In the genomic region with DNA sequence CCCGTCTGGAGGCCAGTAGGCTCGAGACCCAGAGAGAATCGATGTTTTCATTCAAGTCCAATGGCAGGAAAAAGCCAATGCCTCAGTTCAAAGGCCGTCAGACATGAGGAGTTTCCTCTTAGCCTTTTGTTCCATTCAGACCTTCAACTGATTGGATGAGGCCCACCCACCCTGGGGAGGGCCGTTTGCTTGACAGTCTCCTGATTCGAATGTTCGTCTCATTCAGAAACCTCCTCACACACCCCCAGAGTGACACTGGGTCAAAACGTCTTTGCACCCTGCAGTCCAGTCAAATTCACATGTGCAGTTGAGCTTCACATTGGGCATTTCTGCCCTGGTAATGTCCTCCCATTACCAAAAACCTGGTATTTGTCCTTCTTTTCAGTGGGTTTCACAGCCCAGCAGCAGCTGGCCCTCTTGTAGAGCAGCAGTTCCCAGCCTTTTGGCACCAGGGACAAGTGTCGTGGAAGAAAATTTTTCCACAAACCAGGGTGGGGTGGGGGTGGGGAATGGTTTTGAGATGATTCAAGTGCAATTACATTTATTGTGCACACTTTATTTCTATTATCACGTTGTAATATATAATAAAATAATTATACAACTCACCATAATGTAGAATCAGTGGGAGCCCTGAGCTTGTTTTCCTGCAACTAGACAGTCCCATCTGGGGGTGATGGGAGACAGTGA, we compare ENCODE assay signal across 17 cellular contexts. TPM values are rescaled to one million over a fixed set of nuclear protein-coding genes. Genes with fewer than 3 reads are reported as not detected.
"Had no signal": no experiment of that assay in that cellular context is flagged by ENCODE, and none has a peak within 500 bp of the region (broad histone marks: within the 10 kb centered on the region; RNA-seq: fewer than 3 reads in every experiment).

No MANE protein-coding gene starts in this region.

- H3K79me2 ChIP-seq: hepatocyte had no signal

- H3K27me3 Mint-ChIP-seq: activated naive CD4-positive, alpha-beta T cell treated with anti-CD3 and anti-CD28 coated beads, Interleukin-2, amount 50 U/mL, for 24 hours had no signal

- H3K9me3 Mint-ChIP-seq: activated naive CD4-positive, alpha-beta T cell treated with anti-CD3 and anti-CD28 coated beads, Interleukin-2, amount 50 U/mL, for 24 hours had no signal

- ATAC-seq: body of pancreas, left lung, psoas muscle, SK-N-SH treated with all-trans-retinoic acid at 6 μM for 48 hours, upper lobe of right lung had no signal

- H3K27ac Mint-ChIP-seq: activated naive CD4-positive, alpha-beta T cell treated with anti-CD3 and anti-CD28 coated beads, Interleukin-2, amount 50 U/mL, for 24 hours had no signal

- H2AFZ ChIP-seq: hepatocyte had no signal

- H3K4me2 ChIP-seq: hepatocyte had no signal

- H3K36me3 Mint-ChIP-seq: activated naive CD4-positive, alpha-beta T cell treated with anti-CD3 and anti-CD28 coated beads, Interleukin-2, amount 50 U/mL, for 24 hours had no signal

- H3K4me3 ChIP-seq: body of pancreas, colonic mucosa, esophagus muscularis mucosa, hepatocyte, left lung, psoas muscle, right lobe of liver, spleen, stomach, testis, upper lobe of right lung had no signal

- H3K4me3 Mint-ChIP-seq: activated naive CD4-positive, alpha-beta T cell treated with anti-CD3 and anti-CD28 coated beads, Interleukin-2, amount 50 U/mL, for 24 hours had no signal

- H3K9me3 ChIP-seq: body of pancreas, colonic mucosa, esophagus muscularis mucosa, left lung, psoas muscle, right lobe of liver, spleen, stomach, testis, upper lobe of right lung had no signal

- H3K27ac ChIP-seq: body of pancreas, colonic mucosa, esophagus muscularis mucosa, hepatocyte, left lung, psoas muscle, right lobe of liver, spleen, stomach, testis, upper lobe of right lung, WERI-Rb-1 had no signal

- H3K4me1 ChIP-seq: left lung, psoas muscle, right lobe of liver, upper lobe of right lung had no signal

- DNase-seq: activated CD8-positive, alpha-beta memory T cell treated with anti-CD3 and anti-CD28 coated beads for 24 hours; body of pancreas; colonic mucosa; left lung; right lobe of liver; testis; upper lobe of right lung had no signal

- H3K36me3 ChIP-seq: colonic mucosa, esophagus muscularis mucosa, left lung, right lobe of liver, spleen, stomach, upper lobe of right lung, WERI-Rb-1 had no signal

- H3K27me3 ChIP-seq: body of pancreas, colonic mucosa, hepatocyte, left lung, right lobe of liver, testis, upper lobe of right lung had no signal

RNA-seq across cellular contexts. Expression of gene UBASH3A, which starts 52.2 kb away (rescaled TPM):
- total RNA-seq: hepatocyte had no signal
- polyA plus RNA-seq: hepatocyte, keratinocyte, neural cell had no signal
